Comparison of ENCODE assay signal across 21 cellular contexts in the genomic region with DNA sequence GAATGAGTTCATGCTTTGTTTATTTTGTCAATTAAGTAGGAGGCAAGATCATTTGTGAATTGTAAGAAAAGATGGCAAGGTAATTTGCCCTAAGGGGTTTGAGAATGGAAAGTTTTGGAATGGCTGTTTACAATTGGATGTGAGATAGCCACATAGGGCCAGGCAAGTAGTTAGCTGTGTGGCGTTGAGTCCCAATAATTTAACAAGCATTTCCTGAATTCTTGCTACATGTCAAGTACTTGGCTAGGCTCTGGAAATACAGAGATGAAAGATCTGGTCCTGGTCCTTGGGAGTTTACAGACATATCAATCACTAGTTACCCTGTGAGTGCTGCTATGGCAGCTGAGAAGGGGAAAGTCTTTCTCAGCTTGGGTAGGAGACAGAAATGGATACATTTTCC.
A peak's percentile ranks its signal among the peaks of the same experiment; 100 is the strongest.
DNase-seq lines count a peak whose midpoint lies in the region; ATAC-seq and TF ChIP-seq lines count a peak whose summit lies in the region.
"Had no signal": no experiment of that assay in that cellular context is flagged by ENCODE, and none has a peak within 500 bp of the region (broad histone marks: within the 10 kb centered on the region; RNA-seq: fewer than 3 reads in every experiment).

No MANE protein-coding gene starts in this region.

- H3K27ac ChIP-seq in coronary artery = peak overlapping the region in 1 of 2 donors; percentile 60
- no peak overlapping the region for H3K27ac ChIP-seq in upper lobe of left lung
- H3K27ac ChIP-seq: A549, SJSA1 had no signal

- 19 to 56% methylated on average over 1 of the region's 1 CpG for WGBS in upper lobe of left lung, 2 donors

- peaks cover 33% of the 10 kb centered on the region for H3K4me1 Mint-ChIP-seq in HFFc6 (ENCODE audit: low read depth)
- no peaks in the 10 kb centered on the region for H3K4me1 Mint-ChIP-seq in nephron progenitor cell
- H3K4me1 Mint-ChIP-seq: CD8-positive, alpha-beta memory T cell had no signal

- H3K27me3 ChIP-seq in upper lobe of left lung = no peaks in the 10 kb centered on the region
- H3K27me3 ChIP-seq: SJSA1 had no signal

- TF ChIP-seq POLR2A in upper lobe of left lung (IDR thresholded peaks at IDR 0.05) = no peak

- no peaks in the 10 kb centered on the region for H3K4me1 ChIP-seq in upper lobe of left lung
- H3K4me1 ChIP-seq: A549 had no signal

- H3K9me3 Mint-ChIP-seq in HFFc6 (no peaks in the 10 kb centered on the region), nephron progenitor cell (no peaks in the 10 kb centered on the region)

- DNase-seq in HFFc6 = no peak
- DNase-seq in RPMI7951 (ENCODE audit: low read depth) = peak; percentile 8
- no peak for DNase-seq in coronary artery (ENCODE audit: low spot score)
- DNase-seq in nephron progenitor cell = no peak
- no peak for DNase-seq in upper lobe of left lung
- DNase-seq in MV-4-11 (lab: John Stamatoyannopoulos, UW) = no peak
- DNase-seq: C1 segment of cervical spinal cord; CD8-positive, alpha-beta memory T cell; GOT3; KG1; NCI-H1048; NCI-H1436 treated with DMSO at 0.1 percent for 48 hours; NCI-H2029; NCI-H526 treated with DMSO at 0.1 percent for 48 hours; SW 1271 had no signal

- no peak for TF ChIP-seq CTCF in HFFc6 (IDR thresholded peaks at IDR 0.05)
- TF ChIP-seq CTCF in coronary artery (IDR thresholded peaks at IDR 0.05) = no peak
- no peak for TF ChIP-seq CTCF in nephron progenitor cell (IDR thresholded peaks at IDR 0.05)
- TF ChIP-seq CTCF in upper lobe of left lung (IDR thresholded peaks at IDR 0.05) = no peak

- TF ChIP-seq EP300 in upper lobe of left lung (IDR thresholded peaks at IDR 0.05) = no peak

- H3K4me3 Mint-ChIP-seq in HFFc6 (0 out of 2 replicates have a peak overlapping the region, but pooled peaks have one; percentile 2), nephron progenitor cell (no peak overlapping the region)
- H3K4me3 Mint-ChIP-seq: CD8-positive, alpha-beta memory T cell had no signal

- H3K27ac Mint-ChIP-seq in HFFc6 (no peak overlapping the region), nephron progenitor cell (peak overlapping the region; percentile 39)
- H3K27ac Mint-ChIP-seq: CD8-positive, alpha-beta memory T cell had no signal

- H3K27me3 Mint-ChIP-seq in HFFc6 (ENCODE audit: insufficient read depth) (no peaks in the 10 kb centered on the region), nephron progenitor cell (ENCODE audit: low read depth, poor library complexity) (peaks cover 3% of the 10 kb centered on the region)
- H3K27me3 Mint-ChIP-seq: CD8-positive, alpha-beta memory T cell had no signal

- H3K36me3 ChIP-seq in upper lobe of left lung = no peaks in the 10 kb centered on the region
- H3K36me3 ChIP-seq: SJSA1 had no signal

- no peaks in the 10 kb centered on the region for H3K9me3 ChIP-seq in upper lobe of left lung
- H3K9me3 ChIP-seq: A549, SJSA1 had no signal

- H3K36me3 Mint-ChIP-seq in HFFc6 (ENCODE audit: low read depth) (no peaks in the 10 kb centered on the region), nephron progenitor cell (ENCODE audit: low read depth) (no peaks in the 10 kb centered on the region)
- H3K36me3 Mint-ChIP-seq: CD8-positive, alpha-beta memory T cell had no signal

- ATAC-seq in upper lobe of left lung (ENCODE audit: low FRiP score in 2 of 2) (no peak), HG03175 (IDR thresholded peaks at IDR 0.05; ENCODE audit: unreplicated experiment) (no peak), HG02973 (IDR thresholded peaks at IDR 0.05; ENCODE audit: unreplicated experiment) (no peak)
- ATAC-seq: A549, HepG2, Panc1 had no signal

- peak overlapping the region; percentile 21 for H3K4me3 ChIP-seq in coronary artery
- H3K4me3 ChIP-seq in upper lobe of left lung = no peak overlapping the region
- H3K4me3 ChIP-seq: A549, SJSA1 had no signal
